Comparison of ENCODE assay signal across 9 cellular contexts in genomic region chr12:12384601-12385321, GRCh38. TPM values are rescaled to one million over a fixed set of nuclear protein-coding genes. Genes with fewer than 3 reads are reported as not detected.
DNase-seq lines count a peak whose midpoint lies in the region; ATAC-seq, FAIRE-seq and TF ChIP-seq lines count a peak whose summit lies in the region.
"Had no signal": no experiment of that assay in that cellular context is flagged by ENCODE, and none has a peak within 500 bp of the region (broad histone marks: within the 10 kb centered on the region; RNA-seq: fewer than 3 reads in every experiment).

No MANE protein-coding gene starts in this region.

- H3K79me2 ChIP-seq in osteoblast (ENCODE audit: insufficient read depth, low read length) = peaks cover 12% of the 10 kb centered on the region

- peaks cover 19% of the 10 kb centered on the region for H3K4me1 ChIP-seq in osteoblast (ENCODE audit: insufficient read depth, low read length)
- H3K4me1 ChIP-seq in psoas muscle = peaks cover 2% of the 10 kb centered on the region

- no peak overlapping the region for H3K4me2 ChIP-seq in osteoblast (ENCODE audit: insufficient read depth, low read length)

- ATAC-seq in psoas muscle (no peak), HG03457 (IDR thresholded peaks at IDR 0.05; ENCODE audit: unreplicated experiment) (no peak)

- TF ChIP-seq CTCF in osteoblast (IDR thresholded peaks at IDR 0.05; ENCODE audit: extremely low read depth, low read depth, low read length) (no peak), psoas muscle (IDR thresholded peaks at IDR 0.05) (no peak)

- DNase-seq in GM18507 (ENCODE audit: extremely low spot score, insufficient read length, low read depth) = no peak
- peak; percentile 22 for DNase-seq in OCI-M1 (lab: John Stamatoyannopoulos, UW)
- DNase-seq in dermis blood vessel endothelial cell = peak; percentile 8
- no peak for DNase-seq in osteoblast (ENCODE audit: insufficient read length, low spot score, missing footprints)
- DNase-seq in effector CD4-positive, alpha-beta T cell = no peak
- no peak for DNase-seq in psoas muscle
- no peak for DNase-seq in germinal center (ENCODE audit: low spot score)

- H4K20me1 ChIP-seq in osteoblast (ENCODE audit: insufficient read depth, low read length) = no peaks in the 10 kb centered on the region

- intact Hi-C loops in psoas muscle (cut with DNase I) = no loop called here

- H2AFZ ChIP-seq in osteoblast (ENCODE audit: low read length) = peak overlapping the region; percentile 26

- H3K4me3 ChIP-seq in osteoblast (ENCODE audit: insufficient read depth, low read length) = no peak overlapping the region
- no peak overlapping the region for H3K4me3 ChIP-seq in psoas muscle
- H3K4me3 ChIP-seq: SK-N-MC had no signal

- no peaks in the 10 kb centered on the region for H3K27me3 ChIP-seq in osteoblast (ENCODE audit: insufficient read depth, low read length)
- no peaks in the 10 kb centered on the region for H3K27me3 ChIP-seq in psoas muscle (ENCODE audit: insufficient read depth in 3 of 3, low read length in 2 of 3)

- H3K36me3 ChIP-seq in osteoblast (ENCODE audit: insufficient read depth, low read length) = no peaks in the 10 kb centered on the region
- no peaks in the 10 kb centered on the region for H3K36me3 ChIP-seq in psoas muscle (ENCODE audit: insufficient read depth in 1 of 2, low read depth in 1 of 2)

- H3K27ac ChIP-seq in osteoblast (ENCODE audit: low read depth, low read length) (no peak overlapping the region), psoas muscle (no peak overlapping the region)
- H3K27ac ChIP-seq: SK-N-MC had no signal

- H3K9me3 ChIP-seq in osteoblast (ENCODE audit: low read depth, low read length) (no peaks in the 10 kb centered on the region), psoas muscle (no peaks in the 10 kb centered on the region)

- peak; percentile 52 for FAIRE-seq in GM18507 (lab: Jason Lieb, UNC)

- WGBS in psoas muscle, 3 donors = 67 to 75% (median 72%) methylated on average over 6 of the region's 6 CpGs

RNA-seq across cellular contexts. Expression of gene BORCS5, which starts 27.9 kb away (rescaled TPM):
- total RNA-seq in dermis blood vessel endothelial cell = 2.9 and 7.6 TPM in 2 replicates
- 14.8 and 20.0 TPM in 2 replicates for total RNA-seq in osteoblast
- 10 to 100 TPM; 10.7 to 13.3 (median 11.8) TPM for total RNA-seq in psoas muscle
- 10 to 100 TPM in 1 of 3 donors, 1 to 10 TPM in 2; 4.3 to 12.3 (median 8.5) TPM for polyA plus RNA-seq in psoas muscle

RNA-seq across cellular contexts. Expression of gene MANSC1, which starts 34.7 kb away (rescaled TPM):
- total RNA-seq in dermis blood vessel endothelial cell (6.8 and 14.8 TPM in 2 replicates), osteoblast (3.3 and 4.7 TPM in 2 replicates), psoas muscle (1 to 10 TPM; 2.8 to 3.5 (median 3.3) TPM)
- polyA plus RNA-seq in psoas muscle = 1 to 10 TPM; 2.2 to 3.6 (median 3.2) TPM

Comparison
In these comparisons a context has a peak if more than half of its experiments do, and no peak if none do; other contexts are left out.
1. DNase-seq: peak in OCI-M1 (single experiment) and dermis blood vessel endothelial cell (single experiment); none in GM18507 (single experiment), osteoblast (single experiment), effector CD4-positive, alpha-beta T cell (single experiment), psoas muscle (0 of 2) and germinal center (single experiment).